ENCODE assay signal across 16 cellular contexts in genomic region chr2:109467701-109468100, GRCh38.
DNase-seq lines count a peak whose midpoint lies in the region; ATAC-seq and TF ChIP-seq lines count a peak whose summit lies in the region.
"Had no signal": no experiment of that assay in that cellular context is flagged by ENCODE, and none has a peak within 500 bp of the region (broad histone marks: within the 10 kb centered on the region; RNA-seq: fewer than 3 reads in every experiment).

No MANE protein-coding gene starts in this region.

- no peak overlapping the region for H4K91ac ChIP-seq in mesenchymal stem cell (ENCODE audit: low read length)

- H3K18ac ChIP-seq in mesenchymal stem cell (ENCODE audit: low read depth in 1 of 2, low read length in 2 of 2), result peak overlapping the region in 1 of 2 experiments; percentile 7

- H2BK15ac ChIP-seq in mesenchymal stem cell (ENCODE audit: low read depth, poor library complexity, severe bottlenecking), result no peak overlapping the region

- H3K4ac ChIP-seq in mesenchymal stem cell (ENCODE audit: low read depth in 1 of 2, low read length in 2 of 2), result no peak overlapping the region

- H3K79me1 ChIP-seq in mesenchymal stem cell (replicated peaks; ENCODE audit: low read length, poor library complexity, severe bottlenecking), result no peaks in the 10 kb centered on the region

- no peak overlapping the region for H2BK120ac ChIP-seq in mesenchymal stem cell (ENCODE audit: low read depth, low read length)

- no peak overlapping the region for H3K23ac ChIP-seq in mesenchymal stem cell (ENCODE audit: low read length in 2 of 2)

- WGBS in mesenchymal stem cell, result 88% methylated on average over 9 of the region's 9 CpGs

- H3K27me3 ChIP-seq in mesenchymal stem cell (ENCODE audit: control insufficient read depth in 1 of 2, insufficient read depth in 1 of 2, low read length in 2 of 2), result no peaks in the 10 kb centered on the region
- no peaks in the 10 kb centered on the region for H3K27me3 ChIP-seq in skeletal muscle tissue (ENCODE audit: control insufficient read depth in 3 of 3, insufficient read depth in 3 of 3, low read length in 3 of 3)
- H3K27me3 ChIP-seq: gastroesophageal sphincter, left lung had no signal

- H3K4me2 ChIP-seq in mesenchymal stem cell (ENCODE audit: low read length, poor library complexity, severe bottlenecking), result peak overlapping the region; percentile 4

- peak overlapping the region; percentile 98 for H3K27ac Mint-ChIP-seq in chondrocyte (ENCODE audit: unreplicated experiment)
- H3K27ac Mint-ChIP-seq: activated naive CD8-positive, alpha-beta T cell treated with anti-CD3 and anti-CD28 coated beads, Interleukin-2, amount 10 ng/mL, durations not matched to agents 7 days and 5 days; activated T-helper 1 cell treated with anti-CD3 and anti-CD28 coated beads, Interleukin-12 subunit alpha, Interleukin-12 subunit beta, Interleukin-2, Interleukin-4 antibody, amounts not matched to agents 30 ng/mL and 10 ng/mL and 1 ng/mL, durations not matched to agents 14 hours and 24 hours and 36 hours had no signal

- no peak overlapping the region for H2BK5ac ChIP-seq in mesenchymal stem cell (ENCODE audit: low read depth, low read length, poor library complexity, severe bottlenecking)

- TF ChIP-seq CTCF in chondrocyte (IDR thresholded peaks at IDR 0.05), result no peak

- H3K9ac ChIP-seq in mesenchymal stem cell (ENCODE audit: low read length) (no peak overlapping the region), skeletal muscle tissue (ENCODE audit: low read depth in 1 of 3, low read length in 3 of 3) (peak overlapping the region in 2 of 3 donors; percentile 14 to 60)

- H3K36me3 ChIP-seq in mesenchymal stem cell (ENCODE audit: control insufficient read depth in 1 of 2, insufficient read depth in 2 of 2, low read depth in 1 of 2, low read length in 2 of 2), result no peaks in the 10 kb centered on the region
- peaks cover 0 to 2% (median 0%) of the 10 kb centered on the region in 3 donors for H3K36me3 ChIP-seq in skeletal muscle tissue (ENCODE audit: control insufficient read depth in 3 of 3, insufficient read depth in 3 of 3, low read length in 3 of 3)
- H3K36me3 ChIP-seq: gastroesophageal sphincter, left lung had no signal

- H3K27me3 Mint-ChIP-seq in chondrocyte (ENCODE audit: low read depth), result no peaks in the 10 kb centered on the region

- H3K9me3 ChIP-seq in mesenchymal stem cell (ENCODE audit: control insufficient read depth, low read length) (no peaks in the 10 kb centered on the region), skeletal muscle tissue (ENCODE audit: control insufficient read depth in 3 of 3, low read length in 3 of 3) (no peaks in the 10 kb centered on the region)
- H3K9me3 ChIP-seq: gastroesophageal sphincter, left lung had no signal

- H3K4me1 ChIP-seq in mesenchymal stem cell (ENCODE audit: control insufficient read depth, insufficient read depth, low read depth, low read length), result peaks cover 41% of the 10 kb centered on the region
- peaks cover 15 to 28% (median 18%) of the 10 kb centered on the region in 3 donors for H3K4me1 ChIP-seq in skeletal muscle tissue (ENCODE audit: control insufficient read depth in 3 of 3, insufficient read depth in 3 of 3, low read length in 3 of 3)
- H3K4me1 ChIP-seq: gastroesophageal sphincter, left lung had no signal

- no peak overlapping the region for H2AFZ ChIP-seq in mesenchymal stem cell (ENCODE audit: low read depth, low read length)

- H3K4me3 Mint-ChIP-seq in chondrocyte (ENCODE audit: unreplicated experiment), result peak overlapping the region; percentile 39
- H3K4me3 Mint-ChIP-seq: activated naive CD8-positive, alpha-beta T cell treated with anti-CD3 and anti-CD28 coated beads, Interleukin-2, amount 10 ng/mL, durations not matched to agents 7 days and 5 days; activated T-helper 1 cell treated with anti-CD3 and anti-CD28 coated beads, Interleukin-12 subunit alpha, Interleukin-12 subunit beta, Interleukin-2, Interleukin-4 antibody, amounts not matched to agents 30 ng/mL and 10 ng/mL and 1 ng/mL, durations not matched to agents 14 hours and 24 hours and 36 hours; CD4-positive, alpha-beta memory T cell had no signal

- H3K14ac ChIP-seq in mesenchymal stem cell (ENCODE audit: low read length in 2 of 2), result no peak overlapping the region

- H3K36me3 Mint-ChIP-seq in chondrocyte (ENCODE audit: low read depth), result peaks cover 11% of the 10 kb centered on the region
- H3K36me3 Mint-ChIP-seq: activated naive CD8-positive, alpha-beta T cell treated with anti-CD3 and anti-CD28 coated beads, Interleukin-2, amount 10 ng/mL, durations not matched to agents 7 days and 5 days; CD4-positive, alpha-beta memory T cell had no signal

- peak; percentile 35 for DNase-seq in M059J (ENCODE audit: low read depth)
- peak; percentile 86 for DNase-seq in chondrocyte (ENCODE audit: low spot score)
- DNase-seq in mesenchymal stem cell, result no peak
- no peak for DNase-seq in epidermal melanocyte (ENCODE audit: insufficient read length, low spot score)
- DNase-seq in NCI-H2107 treated with DMSO at 0.1 percent for 48 hours (lab: John Stamatoyannopoulos, UW; ENCODE audit: unreplicated experiment), result no peak
- DNase-seq: activated naive CD8-positive, alpha-beta T cell treated with anti-CD3 and anti-CD28 coated beads, Interleukin-2, amount 10 ng/mL, durations not matched to agents 7 days and 5 days; CD4-positive, alpha-beta memory T cell; DMS53; NCI-H774; occipital lobe had no signal

- peaks cover 72% of the 10 kb centered on the region for H3K4me1 Mint-ChIP-seq in chondrocyte (ENCODE audit: low read depth)

- H4K8ac ChIP-seq in mesenchymal stem cell (ENCODE audit: low read length), result no peak overlapping the region

- ATAC-seq in HG02759 (IDR thresholded peaks at IDR 0.05; ENCODE audit: unreplicated experiment) (no peak), GM21737 (IDR thresholded peaks at IDR 0.05; ENCODE audit: unreplicated experiment) (no peak)
- ATAC-seq: gastroesophageal sphincter, left lung had no signal

- H2BK12ac ChIP-seq in mesenchymal stem cell (ENCODE audit: low read length in 2 of 2), result no peak overlapping the region

- H3K27ac ChIP-seq in mesenchymal stem cell (ENCODE audit: low read length, poor library complexity, severe bottlenecking) (peak overlapping the region; percentile 97), skeletal muscle tissue (ENCODE audit: low read depth, low read length) (peak overlapping the region; percentile 41)
- H3K27ac ChIP-seq: gastroesophageal sphincter, left lung had no signal

- H3K9me3 Mint-ChIP-seq in chondrocyte (ENCODE audit: low read depth), result peaks cover 4% of the 10 kb centered on the region
- H3K9me3 Mint-ChIP-seq: activated naive CD8-positive, alpha-beta T cell treated with anti-CD3 and anti-CD28 coated beads, Interleukin-2, amount 10 ng/mL, durations not matched to agents 7 days and 5 days; activated T-helper 1 cell treated with anti-CD3 and anti-CD28 coated beads, Interleukin-12 subunit alpha, Interleukin-12 subunit beta, Interleukin-2, Interleukin-4 antibody, amounts not matched to agents 30 ng/mL and 10 ng/mL and 1 ng/mL, durations not matched to agents 14 hours and 24 hours and 36 hours had no signal

- H2AK5ac ChIP-seq in mesenchymal stem cell (ENCODE audit: low read length, severe bottlenecking), result no peak overlapping the region

- H3K4me3 ChIP-seq in mesenchymal stem cell (ENCODE audit: insufficient read depth in 1 of 2, low read depth in 1 of 2, low read length in 2 of 2) (no peak overlapping the region), skeletal muscle tissue (ENCODE audit: low read length in 3 of 3) (peak overlapping the region; percentile 7 to 37 (median 10))
- H3K4me3 ChIP-seq: gastroesophageal sphincter, left lung had no signal

Comparison
In these comparisons a context has a peak if more than half of its experiments do, and no peak if none do; other contexts are left out.
1. DNase-seq: peak in M059J (single experiment) and chondrocyte (single experiment); none in mesenchymal stem cell (single experiment), epidermal melanocyte (single experiment) and NCI-H2107 treated with DMSO at 0.1 percent for 48 hours (single experiment).
2. H3K4me3 ChIP-seq: peak in skeletal muscle tissue (3 of 3); none in mesenchymal stem cell (0 of 2).